ENCODE assay signal across 1 cellular context in the genomic region with DNA sequence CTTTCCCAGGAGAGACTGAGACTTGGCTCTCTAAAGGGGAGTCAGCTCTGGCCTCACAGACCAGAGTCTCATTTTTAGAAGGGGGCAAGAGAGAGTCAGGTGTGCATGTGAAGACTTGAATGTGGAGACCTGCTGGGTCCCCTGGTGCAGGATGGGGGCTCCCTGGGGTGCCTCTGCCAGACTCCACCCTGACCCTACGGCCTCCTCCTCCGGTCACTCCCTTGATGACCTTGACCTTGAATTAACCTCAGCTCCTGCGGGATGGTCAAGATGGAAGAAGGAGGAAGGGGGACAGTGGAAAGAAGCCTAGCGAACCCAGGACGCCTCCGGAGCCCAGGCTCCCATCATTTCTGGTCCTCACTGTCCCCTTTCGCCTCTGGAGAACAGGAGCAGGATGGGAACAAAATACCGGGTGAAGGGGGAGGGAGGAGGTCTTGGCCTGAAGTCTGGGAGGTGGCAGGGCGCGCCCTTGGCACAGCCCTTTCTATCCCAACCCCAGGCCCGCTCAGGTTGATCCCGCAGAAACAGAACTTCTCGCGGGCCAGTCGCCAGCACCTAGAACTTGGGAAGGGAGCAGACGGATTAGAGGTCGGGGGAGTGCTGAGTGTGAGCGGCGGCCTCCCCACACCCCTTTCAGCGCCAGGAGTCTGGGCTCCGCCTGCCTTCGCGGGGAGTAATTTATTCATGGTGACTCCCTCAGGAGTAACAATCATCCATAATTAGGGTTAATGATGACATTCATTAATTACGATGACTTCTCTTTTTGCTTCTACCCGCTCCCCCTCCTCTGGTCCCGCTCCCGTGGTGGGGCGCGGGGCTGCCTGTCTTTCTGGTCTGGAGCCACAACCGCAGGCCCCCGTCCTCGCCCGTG.
TF ChIP-seq lines count a peak whose summit lies in the region.

No MANE protein-coding gene starts in this region.

TF ChIP-seq in K562, 482 proteins besides CTCF, POLR2A, EP300 and RAD21:
- TF ChIP-seq ESRRA (IDR thresholded peaks at IDR 0.05; ENCODE audit: borderline replicate concordance, low read depth) (peak; percentile 70; the same call in 1 of the 2 replicates), ZBTB2 (IDR thresholded peaks at IDR 0.05) (no peak)
TF ChIP-seq in K562: peak in this region for 1.
